In the genomic region with DNA sequence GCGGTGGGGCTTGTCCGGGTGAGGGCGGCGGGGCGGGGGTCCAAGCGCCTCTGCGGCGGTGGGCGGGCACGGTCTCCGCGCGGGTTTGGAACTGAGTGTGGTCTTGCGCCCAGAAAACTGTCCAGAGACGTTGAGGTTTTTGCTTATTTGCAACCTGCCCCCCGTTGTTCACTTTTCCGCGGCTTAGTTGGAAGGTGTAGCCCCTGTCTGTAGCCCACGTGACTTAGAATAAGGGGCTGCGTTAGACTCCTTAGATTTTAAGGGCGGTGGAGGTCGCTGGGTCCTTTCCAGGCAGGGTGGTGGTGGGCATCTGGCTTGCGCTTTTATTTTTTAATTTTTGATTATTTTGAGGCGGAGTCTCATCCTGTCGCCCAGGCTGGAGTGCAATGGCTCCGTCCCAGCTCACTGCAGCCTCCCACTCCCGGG, we compare ENCODE assay signal across 8 cellular contexts. TPM values are rescaled to one million over a fixed set of nuclear protein-coding genes. Genes with fewer than 3 reads are reported as not detected.
A peak's percentile ranks its signal among the peaks of the same experiment; 100 is the strongest.
DNase-seq lines count a peak whose midpoint lies in the region; ATAC-seq and TF ChIP-seq lines count a peak whose summit lies in the region.

No MANE protein-coding gene starts in this region.

- no peak for DNase-seq in activated naive CD4-positive, alpha-beta T cell (lab: John Stamatoyannopoulos, UW)
- no peak for DNase-seq in adipocyte (ENCODE audit: low read depth)
- no peak for DNase-seq in lower lobe of right lung
- no peak for DNase-seq in upper lobe of right lung
- no peak for DNase-seq in T1000 (lab: John Stamatoyannopoulos, UW)
- no peak for DNase-seq in amniotic stem cell (lab: John Stamatoyannopoulos, UW)

- peaks cover 17% of the 10 kb centered on the region for H3K4me1 Mint-ChIP-seq in activated naive CD4-positive, alpha-beta T cell treated with anti-CD3 and anti-CD28 coated beads, Interleukin-2, amount 50 U/mL, for 24 hours

- H3K9me3 ChIP-seq in adipocyte (ENCODE audit: control insufficient read depth, low read length) (no peaks in the 10 kb centered on the region), lower lobe of right lung (no peaks in the 10 kb centered on the region), upper lobe of right lung (no peaks in the 10 kb centered on the region)

- no peaks in the 10 kb centered on the region for H3K27me3 Mint-ChIP-seq in activated naive CD4-positive, alpha-beta T cell treated with anti-CD3 and anti-CD28 coated beads, Interleukin-2, amount 50 U/mL, for 24 hours

- H3K27me3 ChIP-seq in adipocyte (replicated peaks; ENCODE audit: control insufficient read depth, insufficient read depth, low read length) (no peaks in the 10 kb centered on the region), lower lobe of right lung (ENCODE audit: low read depth) (no peaks in the 10 kb centered on the region), upper lobe of right lung (no peaks in the 10 kb centered on the region)

- intact Hi-C loops in lower lobe of right lung (cut with DNase I) (no loop called here), upper lobe of right lung (cut with DNase I) (no loop called here)

- H3K36me3 ChIP-seq in adipocyte (ENCODE audit: control insufficient read depth, insufficient read depth, low read length, severe bottlenecking) (peaks cover 52% of the 10 kb centered on the region), lower lobe of right lung (peaks cover 59% of the 10 kb centered on the region), upper lobe of right lung (peaks cover 49% of the 10 kb centered on the region)

- H3K27ac ChIP-seq in lower lobe of right lung (peak overlapping the region; percentile 92), upper lobe of right lung (peak overlapping the region; percentile 95)

- peak overlapping the region; percentile 88 for H3K4me3 ChIP-seq in adipocyte (ENCODE audit: low read length)
- H3K4me3 ChIP-seq in lower lobe of right lung = peak overlapping the region; percentile 98
- H3K4me3 ChIP-seq in upper lobe of right lung = peak overlapping the region; percentile 98

- peak overlapping the region; percentile 94 for H3K9ac ChIP-seq in adipocyte (ENCODE audit: low read length)

- H3K27ac Mint-ChIP-seq in activated naive CD4-positive, alpha-beta T cell treated with anti-CD3 and anti-CD28 coated beads, Interleukin-2, amount 50 U/mL, for 24 hours = peak overlapping the region; percentile 87

- ATAC-seq in lower lobe of right lung (peak in 1 of 2 donors; percentile 1), upper lobe of right lung (no peak), HG03342 (IDR thresholded peaks at IDR 0.05; ENCODE audit: unreplicated experiment) (no peak)

- TF ChIP-seq CTCF in lower lobe of right lung (IDR thresholded peaks at IDR 0.05) = no peak
- TF ChIP-seq CTCF in upper lobe of right lung (IDR thresholded peaks at IDR 0.05) = no peak

- H3K4me3 Mint-ChIP-seq in activated naive CD4-positive, alpha-beta T cell treated with anti-CD3 and anti-CD28 coated beads, Interleukin-2, amount 50 U/mL, for 24 hours = peak overlapping the region; percentile 97

- H3K9me3 Mint-ChIP-seq in activated naive CD4-positive, alpha-beta T cell treated with anti-CD3 and anti-CD28 coated beads, Interleukin-2, amount 50 U/mL, for 24 hours = no peaks in the 10 kb centered on the region

- peaks cover 17% of the 10 kb centered on the region for H3K36me3 Mint-ChIP-seq in activated naive CD4-positive, alpha-beta T cell treated with anti-CD3 and anti-CD28 coated beads, Interleukin-2, amount 50 U/mL, for 24 hours

- H3K4me1 ChIP-seq in adipocyte (ENCODE audit: control insufficient read depth, insufficient read depth, low read length) = peaks cover 17% of the 10 kb centered on the region
- H3K4me1 ChIP-seq in lower lobe of right lung = peaks cover 20% of the 10 kb centered on the region
- H3K4me1 ChIP-seq in upper lobe of right lung = peaks cover 13% of the 10 kb centered on the region

RNA-seq across cellular contexts. Expression of gene RPS15, which starts 0.8 kb away (rescaled TPM):
- total RNA-seq in lower lobe of right lung (854 TPM), upper lobe of right lung (841 TPM)

RNA-seq across cellular contexts. Expression of gene APC2, which starts 11.0 kb away (rescaled TPM):
- total RNA-seq in lower lobe of right lung = 0.12 TPM
- 0.20 TPM for total RNA-seq in upper lobe of right lung

RNA-seq across cellular contexts. Expression of gene DAZAP1, which starts 31.6 kb away (rescaled TPM):
- total RNA-seq in lower lobe of right lung (89.4 TPM), upper lobe of right lung (98.7 TPM)

RNA-seq across cellular contexts. Expression of gene GAMT, which starts 37.6 kb away (rescaled TPM):
- 7.8 TPM for total RNA-seq in lower lobe of right lung
- total RNA-seq in upper lobe of right lung = 7.1 TPM

RNA-seq across cellular contexts. Expression of gene C19orf25, which starts 40.1 kb away (rescaled TPM):
- total RNA-seq in lower lobe of right lung (28.5 TPM), upper lobe of right lung (26.3 TPM)
